In genomic region chr9:21096172-21096900, GRCh38 we compare ENCODE assay signal across 1 cellular context.
TF ChIP-seq lines count a peak whose summit lies in the region.

No MANE protein-coding gene starts in this region.

TF ChIP-seq in WTC11, 78 proteins besides CTCF, POLR2A, EP300 and RAD21 (continued from another document):
- TF ChIP-seq ZNF532 (CRISPR knock-in tag; IDR thresholded peaks at IDR 0.05; ENCODE audit: borderline replicate concordance) (no peak), CREB1 (CRISPR knock-in tag; IDR thresholded peaks at IDR 0.05) (no peak), ERG (CRISPR knock-in tag; IDR thresholded peaks at IDR 0.05) (no peak)
